In genomic region chr19:44908836-44909201, GRCh38 we compare ENCODE assay signal across 19 cellular contexts. TPM values are rescaled to one million over a fixed set of nuclear protein-coding genes. Genes with fewer than 3 reads are reported as not detected.
DNase-seq lines count a peak whose midpoint lies in the region; ATAC-seq, FAIRE-seq and TF ChIP-seq lines count a peak whose summit lies in the region.
"Had no signal": no experiment of that assay in that cellular context is flagged by ENCODE, and none has a peak within 500 bp of the region (broad histone marks: within the 10 kb centered on the region; RNA-seq: fewer than 3 reads in every experiment).

No MANE protein-coding gene starts in this region.

- no peaks in the 10 kb centered on the region for H3K36me3 ChIP-seq in SK-N-SH (replicated peaks in 1 of 2; ENCODE audit: control insufficient read depth in 1 of 2, insufficient read depth in 2 of 2, low read length in 1 of 2)
- peaks cover 28% of the 10 kb centered on the region; the same call in 2 of the 3 replicates for H3K36me3 ChIP-seq in K562 (ENCODE audit: control insufficient read depth, insufficient read depth, low read length)
- peaks cover 0 to 27% (median 7%) of the 10 kb centered on the region in 4 donors for H3K36me3 ChIP-seq in right lobe of liver

- intact Hi-C loops in K562 (cut with micrococcal nuclease), result no loop called here
- intact Hi-C loops in right lobe of liver (cut with DNase I), result loop anchor here in 1 of 2 donors (5.0 kb wide), 1 partner anchor 38 kb away; the partner anchor contains the start of gene APOC2

- CTCF ChIA-PET in SK-N-SH (lab: Yijun Ruan, JAX), result interaction anchor here (6.2 kb wide), 1 partner anchor 42 kb away, joined by 57 read pairs; no protein-coding TSS in a partner anchor
- CTCF ChIA-PET in K562 (lab: Yijun Ruan, JAX; ENCODE audit: low intra/inter-chr PET ratio), result no interaction called here

- H2AFZ ChIP-seq in SK-N-SH (ENCODE audit: low read depth), result no peak overlapping the region
- H2AFZ ChIP-seq in K562 (ENCODE audit: low read depth, low read length), result no peak overlapping the region
- H2AFZ ChIP-seq: GM23338 had no signal

- peaks cover 14% of the 10 kb centered on the region for H3F3A ChIP-seq in SK-N-SH (replicated peaks; ENCODE audit: insufficient read depth)

- in situ Hi-C loops in K562 (cut with MboI), result no loop called here

- TSS peak; percentile 53 for BruUV-seq in K562 (replicated peaks; lab: Mats Ljungman, UMichigan)

- TF ChIP-seq RAD21 in SK-N-SH (IDR thresholded peaks at IDR 0.05; ENCODE audit: low read length), result no peak
- TF ChIP-seq RAD21 in K562 (CRISPR knock-in tag; conservative IDR thresholded peaks at IDR 0.05 in 1 of 2, IDR thresholded peaks at IDR 0.05 in 1 of 2), result no peak

- POLR2A ChIA-PET in SK-N-SH (lab: Yijun Ruan, JAX), result no interaction called here
- POLR2A ChIA-PET in K562 (lab: Yijun Ruan, JAX), result interaction anchor here (0.9 to 1.2 kb wide), 3 partner anchors 8 to 23 kb away, joined by 3 to 4 read pairs (median 3); no protein-coding TSS in a partner anchor

- no peak for TF ChIP-seq CTCF in SK-N-SH (IDR thresholded peaks at IDR 0.05)
- TF ChIP-seq CTCF in K562 (IDR thresholded peaks at IDR 0.05 in 2 of 3, conservative IDR thresholded peaks at IDR 0.05 in 1 of 3; ENCODE audit: insufficient read depth in 2 of 3, low read depth in 1 of 3, low read length in 3 of 3), result no peak
- TF ChIP-seq CTCF in right lobe of liver (IDR thresholded peaks at IDR 0.05), result no peak

- no peaks in the 10 kb centered on the region for H3K9me1 ChIP-seq in K562 (ENCODE audit: control insufficient read depth, insufficient read depth, low read length)

- H3K9me3 ChIP-seq in SK-N-SH (no peaks in the 10 kb centered on the region), K562 (replicated peaks; ENCODE audit: control insufficient read depth, insufficient read depth, low read depth, low read length) (no peaks in the 10 kb centered on the region), right lobe of liver (no peaks in the 10 kb centered on the region)
- H3K9me3 ChIP-seq: A549 had no signal

- no peak overlapping the region for H3K9ac ChIP-seq in SK-N-SH
- H3K9ac ChIP-seq in K562 (ENCODE audit: insufficient read depth in 1 of 2, low read depth in 2 of 2, low read length in 2 of 2), result peak overlapping the region in 1 of 2 experiments; percentile 32; a peak in 1 of 4 replicates

- no peak for TF ChIP-seq EP300 in SK-N-SH (IDR thresholded peaks at IDR 0.05; ENCODE audit: borderline replicate concordance in 1 of 2, low read depth in 1 of 2, low read length in 1 of 2)
- no peak for TF ChIP-seq EP300 in K562 (IDR thresholded peaks at IDR 0.05; ENCODE audit: low read length)

- H3K79me2 ChIP-seq in SK-N-SH (ENCODE audit: insufficient read depth) (no peaks in the 10 kb centered on the region), K562 (ENCODE audit: control insufficient read depth, insufficient read depth, low read length) (no peaks in the 10 kb centered on the region; the same call in 2 of the 3 replicates)

- H3K4me3 ChIP-seq in SK-N-SH (ENCODE audit: low read depth in 2 of 2, low read length in 1 of 2), result no peak overlapping the region
- no peak overlapping the region for H3K4me3 ChIP-seq in K562
- peak overlapping the region in 1 of 3 donors; percentile 83 for H3K4me3 ChIP-seq in right lobe of liver
- H3K4me3 ChIP-seq: A549, GM23338 had no signal

- DNase-seq in SK-N-SH (peak; percentile 21), K562 (ENCODE audit: extremely low read depth in 1 of 4, low spot score in 3 of 4) (no peak), right lobe of liver (peak in 2 of 3 donors; percentile 42 to 56), GM12892 (ENCODE audit: insufficient read length) (no peak), pons (ENCODE audit: low spot score) (no peak), UCSD-AML1 (lab: John Stamatoyannopoulos, UW; ENCODE audit: unreplicated experiment) (no peak)
- DNase-seq: AML-193; CD4-positive, alpha-beta T cell; DMS153; DMS79; GDM1 had no signal

- H3K9me2 ChIP-seq in SK-N-SH, result no peaks in the 10 kb centered on the region

- 94% methylated on average over 19 of the region's 38 CpGs for WGBS in SK-N-SH (ENCODE audit: low lambda C conversion rate)
- 95% methylated on average over 10 of the region's 38 CpGs for WGBS in K562 (ENCODE audit: insufficient coverage, low coverage, missing lambda C conversion rate)
- no CpG with 5 or more reads among the region's 38 CpGs for WGBS in right lobe of liver (ENCODE audit: insufficient coverage, low coverage, low lambda C conversion rate, missing lambda C conversion rate)

- H4K20me1 ChIP-seq in SK-N-SH (ENCODE audit: insufficient read depth), result no peaks in the 10 kb centered on the region
- H4K20me1 ChIP-seq in K562 (replicated peaks; ENCODE audit: control insufficient read depth, insufficient read depth, low read length), result no peaks in the 10 kb centered on the region

- H3K27ac ChIP-seq in SK-N-SH (ENCODE audit: low read depth in 2 of 2, low read length in 1 of 2) (no peak overlapping the region), K562 (ENCODE audit: extremely low read depth, low read depth, low read length) (no peak overlapping the region), right lobe of liver (peak overlapping the region in 1 of 3 donors; percentile 18)
- H3K27ac ChIP-seq: 22Rv1, A549, C4-2B had no signal

- TF ChIP-seq POLR2A in K562 (conservative IDR thresholded peaks at IDR 0.05) (no peak), right lobe of liver (IDR thresholded peaks at IDR 0.05) (no peak), GM12892 (IDR thresholded peaks at IDR 0.05; ENCODE audit: low read depth, low read length) (no peak)

- H3K27me3 ChIP-seq in SK-N-SH (ENCODE audit: insufficient read depth) (no peaks in the 10 kb centered on the region), K562 (ENCODE audit: control insufficient read depth in 2 of 2, insufficient read depth in 2 of 2, low read length in 2 of 2) (no peaks in the 10 kb centered on the region), right lobe of liver (no peaks in the 10 kb centered on the region)

- H3K4me1 ChIP-seq in SK-N-SH (ENCODE audit: control insufficient read depth in 1 of 2, insufficient read depth in 2 of 2, low read depth in 1 of 2, low read length in 1 of 2) (peaks cover 4 to 12% of the 10 kb centered on the region in 2 experiments; a peak in 1 of 4 replicates), K562 (replicated peaks in 1 of 2; ENCODE audit: control insufficient read depth in 2 of 2, insufficient read depth in 2 of 2, low read length in 2 of 2) (peaks cover 50 to 94% of the 10 kb centered on the region in 2 experiments), right lobe of liver (peaks cover 0 to 54% (median 0%) of the 10 kb centered on the region in 4 donors)

- FAIRE-seq in K562 (lab: Jason Lieb, UNC) (no peak), GM12892 (lab: Jason Lieb, UNC) (no peak)
- FAIRE-seq: A549, H54 had no signal

- ATAC-seq in SK-N-SH treated with all-trans-retinoic acid at 6 μM for 48 hours (no peak), K562 (no peak), right lobe of liver (no peak)
- ATAC-seq: A549, GM23338 had no signal

- H3K4me2 ChIP-seq in SK-N-SH (no peak overlapping the region), K562 (ENCODE audit: insufficient read depth, low read length) (no peak overlapping the region)
- H3K4me2 ChIP-seq: A549, GM23338 had no signal

RNA-seq across cellular contexts. Expression of gene APOE, which starts 3.2 kb away (rescaled TPM):
- polyA plus RNA-seq in SK-N-SH (2012; rRNA removed), result 56.0 and 65.7 TPM in 2 replicates
- 35.0 and 48.7 TPM in 2 replicates for polyA plus RNA-seq in SK-N-SH (2012; cell fraction: cytosol; rRNA removed)
- polyA plus RNA-seq in SK-N-SH (2012; cell fraction: nucleus; rRNA removed), result 58.4 and 73.3 TPM in 2 replicates
- 12.0 and 25.1 TPM in 2 replicates for total RNA-seq in K562 (2011; cell fraction: chromatin; rRNA removed; ENCODE audit: low replicate concordance)
- total RNA-seq in K562 (2011; cell fraction: nucleolus; rRNA removed), result 54.6 and 64.9 TPM in 2 replicates
- total RNA-seq in K562 (2011; cell fraction: nucleoplasm; rRNA removed), result 29.0 and 36.6 TPM in 2 replicates
- 113 and 122 TPM in 2 replicates for total RNA-seq in K562 (2014; rRNA removed)
- total RNA-seq in K562 (2014; rRNA removed; fragmentation: Illumina TruSeq; extraction: Trizol), result 5.9 and 11.8 TPM in 2 replicates
- 180 and 204 TPM in 2 replicates for total RNA-seq in K562 (2015; rRNA removed; fragmentation: Illumina TruSeq; extraction: Trizol)
- 88.7 and 92.0 TPM in 2 replicates for total RNA-seq in K562 (2021)
- 27.5 and 37.5 TPM in 2 replicates for polyA plus RNA-seq in K562 (2011; rRNA removed)
- 86.2 and 145 TPM in 2 replicates for polyA plus RNA-seq in K562 (2011; cell fraction: cytosol; rRNA removed)
- polyA plus RNA-seq in K562 (2011; cell fraction: nucleus; rRNA removed), result 25.5 and 31.9 TPM in 2 replicates
- 228 and 283 TPM in 2 replicates for polyA plus RNA-seq in K562 (2012)
- 17.5 and 32.7 TPM in 2 replicates for polyA plus RNA-seq in K562 (2014; fragmentation: Illumina TruSeq; extraction: Trizol)
- under 1 TPM in 1 of 2 experiments, not detected in 1; 0.14 TPM for polyA plus RNA-seq in K562 (2014; fragmentation: Nextera tagmentation; extraction: Ambion mirVana)
- polyA plus RNA-seq in K562 (2014; rRNA removed), result 124 TPM in 2 replicates
- polyA minus RNA-seq in K562 (2011; rRNA and poly(A)+ RNA removed), result 3.9 and 4.7 TPM in 2 replicates
- 11.5 and 23.0 TPM in 2 replicates for polyA minus RNA-seq in K562 (2011; cell fraction: cytosol; rRNA and poly(A)+ RNA removed)
- polyA minus RNA-seq in K562 (2011; cell fraction: nucleus; rRNA and poly(A)+ RNA removed), result 3.8 and 6.4 TPM in 2 replicates
- 1,000 to 10,000 TPM; 3,480 to 8,780 (median 4,667) TPM for total RNA-seq in right lobe of liver
- polyA plus RNA-seq in GM12892 (2012; ENCODE audit: missing spikeins), result 0.55 TPM

RNA-seq across cellular contexts. Expression of gene APOC1, which starts 5.6 kb away (rescaled TPM):
- polyA plus RNA-seq in SK-N-SH (2012; rRNA removed) (0.73 and 2.7 TPM in 2 replicates), K562 (2011; rRNA removed) (115 and 174 TPM in 2 replicates), K562 (2014; fragmentation: Illumina TruSeq; extraction: Trizol) (239 and 302 TPM in 2 replicates), K562 (2014; fragmentation: Nextera tagmentation; extraction: Ambion mirVana) (100 to 1,000 TPM; 371 to 408 TPM), K562 (2014; rRNA removed) (184 and 227 TPM in 2 replicates)
- 0.98 and 1.0 TPM in 2 replicates for polyA plus RNA-seq in SK-N-SH (2012; cell fraction: cytosol; rRNA removed)
- polyA plus RNA-seq in SK-N-SH (2012; cell fraction: nucleus; rRNA removed), result 0.21 and 2.9 TPM in 2 replicates
- 15.7 and 30.4 TPM in 2 replicates for total RNA-seq in K562 (2011; cell fraction: chromatin; rRNA removed; ENCODE audit: low replicate concordance)
- total RNA-seq in K562 (2011; cell fraction: nucleolus; rRNA removed), result 70.0 and 74.0 TPM in 2 replicates
- total RNA-seq in K562 (2011; cell fraction: nucleoplasm; rRNA removed), result 46.3 and 59.4 TPM in 2 replicates
- total RNA-seq in K562 (2014; rRNA removed) (151 and 190 TPM in 2 replicates), K562 (2014; rRNA removed; fragmentation: Illumina TruSeq; extraction: Trizol) (134 and 155 TPM in 2 replicates), K562 (2015; rRNA removed; fragmentation: Illumina TruSeq; extraction: Trizol) (305 and 312 TPM in 2 replicates), K562 (2021) (220 and 308 TPM in 2 replicates), right lobe of liver (1,000 to 10,000 TPM; 4,903 to 7,393 (median 5,741) TPM)
- 112 and 124 TPM in 2 replicates for polyA plus RNA-seq in K562 (2011; cell fraction: cytosol; rRNA removed)
- polyA plus RNA-seq in K562 (2011; cell fraction: nucleus; rRNA removed), result 50.9 and 80.6 TPM in 2 replicates
- polyA plus RNA-seq in K562 (2012), result 460 and 496 TPM in 2 replicates
- 22.7 and 22.9 TPM in 2 replicates for polyA minus RNA-seq in K562 (2011; rRNA and poly(A)+ RNA removed)
- 60.6 and 76.4 TPM in 2 replicates for polyA minus RNA-seq in K562 (2011; cell fraction: cytosol; rRNA and poly(A)+ RNA removed)
- 2.2 and 14.6 TPM in 2 replicates for polyA minus RNA-seq in K562 (2011; cell fraction: nucleus; rRNA and poly(A)+ RNA removed)
- 4.4 TPM for polyA plus RNA-seq in GM12892 (2012; ENCODE audit: missing spikeins)
- total RNA-seq: CD4-positive, alpha-beta T cell had no signal

RNA-seq across cellular contexts. Expression of gene TOMM40, which starts 17.8 kb away (rescaled TPM):
- polyA plus RNA-seq in SK-N-SH (2012; rRNA removed), result 66.9 and 78.9 TPM in 2 replicates
- 35.9 and 62.2 TPM in 2 replicates for polyA plus RNA-seq in SK-N-SH (2012; cell fraction: cytosol; rRNA removed)
- 55.6 and 65.1 TPM in 2 replicates for polyA plus RNA-seq in SK-N-SH (2012; cell fraction: nucleus; rRNA removed)
- total RNA-seq in K562 (2011; cell fraction: chromatin; rRNA removed; ENCODE audit: low replicate concordance), result 24.5 and 69.0 TPM in 2 replicates
- 64.5 and 69.3 TPM in 2 replicates for total RNA-seq in K562 (2011; cell fraction: nucleolus; rRNA removed)
- 42.7 and 46.9 TPM in 2 replicates for total RNA-seq in K562 (2011; cell fraction: nucleoplasm; rRNA removed)
- total RNA-seq in K562 (2014; rRNA removed), result 194 and 237 TPM in 2 replicates
- 71.1 and 81.5 TPM in 2 replicates for total RNA-seq in K562 (2014; rRNA removed; fragmentation: Illumina TruSeq; extraction: Trizol)
- 165 and 169 TPM in 2 replicates for total RNA-seq in K562 (2015; rRNA removed; fragmentation: Illumina TruSeq; extraction: Trizol)
- total RNA-seq in K562 (2021), result 290 and 296 TPM in 2 replicates
- 101 and 117 TPM in 2 replicates for polyA plus RNA-seq in K562 (2011; rRNA removed)
- 146 and 312 TPM in 2 replicates for polyA plus RNA-seq in K562 (2011; cell fraction: cytosol; rRNA removed)
- polyA plus RNA-seq in K562 (2011; cell fraction: nucleus; rRNA removed), result 73.1 and 101 TPM in 2 replicates
- 116 and 170 TPM in 2 replicates for polyA plus RNA-seq in K562 (2012)
- 160 and 200 TPM in 2 replicates for polyA plus RNA-seq in K562 (2014; fragmentation: Illumina TruSeq; extraction: Trizol)
- 1 to 10 TPM in 1 of 2 experiments, under 1 TPM in 1; 0.89 to 5.4 TPM for polyA plus RNA-seq in K562 (2014; fragmentation: Nextera tagmentation; extraction: Ambion mirVana)
- 192 and 229 TPM in 2 replicates for polyA plus RNA-seq in K562 (2014; rRNA removed)
- 34.9 and 75.1 TPM in 2 replicates for polyA minus RNA-seq in K562 (2011; rRNA and poly(A)+ RNA removed)
- 71.0 and 79.5 TPM in 2 replicates for polyA minus RNA-seq in K562 (2011; cell fraction: cytosol; rRNA and poly(A)+ RNA removed)
- polyA minus RNA-seq in K562 (2011; cell fraction: nucleus; rRNA and poly(A)+ RNA removed), result 22.6 and 24.0 TPM in 2 replicates
- total RNA-seq in right lobe of liver, result 10 to 100 TPM; 24.9 to 82.6 (median 26.7) TPM
- 56.1 TPM for polyA plus RNA-seq in GM12892 (2012; ENCODE audit: missing spikeins)

RNA-seq across cellular contexts. Expression of gene APOC4, which starts 33.2 kb away (rescaled TPM):
- not detected in 2 replicates for polyA plus RNA-seq in SK-N-SH (2012; rRNA removed)
- polyA plus RNA-seq in SK-N-SH (2012; cell fraction: cytosol; rRNA removed), result not detected in 2 replicates
- polyA plus RNA-seq in SK-N-SH (2012; cell fraction: nucleus; rRNA removed), result not detected in 2 replicates
- total RNA-seq in K562 (2011; cell fraction: chromatin; rRNA removed; ENCODE audit: low replicate concordance), result not detected in 2 replicates
- total RNA-seq in K562 (2011; cell fraction: nucleolus; rRNA removed), result not detected in 2 replicates
- total RNA-seq in K562 (2011; cell fraction: nucleoplasm; rRNA removed), result not detected in 2 replicates
- total RNA-seq in K562 (2014; rRNA removed), result not detected in 2 replicates
- total RNA-seq in K562 (2014; rRNA removed; fragmentation: Illumina TruSeq; extraction: Trizol), result not detected in 2 replicates
- total RNA-seq in K562 (2015; rRNA removed; fragmentation: Illumina TruSeq; extraction: Trizol), result not detected in 2 replicates
- not detected in 2 replicates for total RNA-seq in K562 (2021)
- not detected in 2 replicates for polyA plus RNA-seq in K562 (2011; rRNA removed)
- 0.15 TPM in 1 of 2 replicates, not detected in the other for polyA plus RNA-seq in K562 (2011; cell fraction: cytosol; rRNA removed)
- polyA plus RNA-seq in K562 (2011; cell fraction: nucleus; rRNA removed), result not detected in 2 replicates
- polyA plus RNA-seq in K562 (2012), result not detected in 2 replicates
- polyA plus RNA-seq in K562 (2014; fragmentation: Illumina TruSeq; extraction: Trizol), result 0.46 TPM in 1 of 2 replicates, not detected in the other
- not detected for polyA plus RNA-seq in K562 (2014; fragmentation: Nextera tagmentation; extraction: Ambion mirVana)
- polyA plus RNA-seq in K562 (2014; rRNA removed), result not detected in 2 replicates
- not detected in 2 replicates for polyA minus RNA-seq in K562 (2011; rRNA and poly(A)+ RNA removed)
- not detected in 2 replicates for polyA minus RNA-seq in K562 (2011; cell fraction: cytosol; rRNA and poly(A)+ RNA removed)
- not detected in 2 replicates for polyA minus RNA-seq in K562 (2011; cell fraction: nucleus; rRNA and poly(A)+ RNA removed)
- total RNA-seq in right lobe of liver, result 100 to 1,000 TPM in 5 of 6 experiments, 10 to 100 TPM in 1; 55.6 to 462 (median 203) TPM
- polyA plus RNA-seq in GM12892 (2012; ENCODE audit: missing spikeins), result not detected
- total RNA-seq: CD4-positive, alpha-beta T cell; Daoy; GM23338 had no signal
- polyA plus RNA-seq: A549, BJ, GM23338 had no signal

RNA-seq across cellular contexts. Expression of gene APOC2, which starts 37.0 kb away (rescaled TPM):
- polyA plus RNA-seq in SK-N-SH (2012; rRNA removed) (not detected in 2 replicates), K562 (2011; rRNA removed) (0.47 and 1.1 TPM in 2 replicates), K562 (2014; fragmentation: Illumina TruSeq; extraction: Trizol) (0.59 TPM in 1 of 2 replicates, not detected in the other), K562 (2014; fragmentation: Nextera tagmentation; extraction: Ambion mirVana) (under 1 TPM; 0.53 TPM), K562 (2014; rRNA removed) (0.42 TPM in 1 of 2 replicates, not detected in the other)
- not detected in 2 replicates for polyA plus RNA-seq in SK-N-SH (2012; cell fraction: cytosol; rRNA removed)
- polyA plus RNA-seq in SK-N-SH (2012; cell fraction: nucleus; rRNA removed), result not detected in 2 replicates
- total RNA-seq in K562 (2011; cell fraction: chromatin; rRNA removed; ENCODE audit: low replicate concordance), result not detected in 2 replicates
- 1.7 TPM in 1 of 2 replicates, not detected in the other for total RNA-seq in K562 (2011; cell fraction: nucleolus; rRNA removed)
- not detected in 2 replicates for total RNA-seq in K562 (2011; cell fraction: nucleoplasm; rRNA removed)
- total RNA-seq in K562 (2014; rRNA removed) (0.24 TPM in 1 of 2 replicates, not detected in the other), K562 (2014; rRNA removed; fragmentation: Illumina TruSeq; extraction: Trizol) (not detected in 2 replicates), K562 (2015; rRNA removed; fragmentation: Illumina TruSeq; extraction: Trizol) (0.33 and 0.60 TPM in 2 replicates), K562 (2021) (0.63 and 0.78 TPM in 2 replicates), right lobe of liver (1,000 to 10,000 TPM; 1,740 to 7,868 (median 2,043) TPM)
- 0.79 and 2.6 TPM in 2 replicates for polyA plus RNA-seq in K562 (2011; cell fraction: cytosol; rRNA removed)
- polyA plus RNA-seq in K562 (2011; cell fraction: nucleus; rRNA removed), result 0.21 and 0.38 TPM in 2 replicates
- polyA plus RNA-seq in K562 (2012), result 0.50 TPM in 1 of 2 replicates, not detected in the other
- polyA minus RNA-seq in K562 (2011; rRNA and poly(A)+ RNA removed), result not detected in 2 replicates
- not detected in 2 replicates for polyA minus RNA-seq in K562 (2011; cell fraction: cytosol; rRNA and poly(A)+ RNA removed)
- polyA minus RNA-seq in K562 (2011; cell fraction: nucleus; rRNA and poly(A)+ RNA removed), result not detected in 2 replicates
- polyA plus RNA-seq in GM12892 (2012; ENCODE audit: missing spikeins), result not detected
- total RNA-seq: CD4-positive, alpha-beta T cell; Daoy; GM23338 had no signal
- polyA plus RNA-seq: BJ, GM23338 had no signal

Comparison
In these comparisons a context has a peak if more than half of its experiments do, and no peak if none do; other contexts are left out.
1. DNase-seq: peak in SK-N-SH (single experiment) and right lobe of liver (2 of 3); none in K562 (0 of 4), GM12892 (single experiment), pons (single experiment) and UCSD-AML1 (single experiment).
2. RNA of gene APOE, which starts 3.2 kb away (total RNA-seq): 3,480 to 8,780 TPM in right lobe of liver; 5.9 to 204 TPM in K562; every median in the first group is over 10 times any median in the second.
3. RNA of gene APOC1, which starts 5.6 kb away (total RNA-seq): 4,903 to 7,393 TPM in right lobe of liver; 15.7 to 312 TPM in K562; every median in the first group is over 10 times any median in the second.
4. Of the 27 proteins assayed by ChIP-seq in both K562 and SK-N-SH: peak only in K562: ZBTB33; only in SK-N-SH: none; in both: none; in neither: 26.